In genomic region chr2:143530753-143531152, GRCh38 we compare ENCODE assay signal across 1 cellular context.
TF ChIP-seq lines count a peak whose summit lies in the region.

No MANE protein-coding gene starts in this region.

TF ChIP-seq in HepG2, 621 proteins besides CTCF, POLR2A, EP300 and RAD21 (continued from another document):
- no peak for TF ChIP-seq REPIN1 (CRISPR knock-in tag; IDR thresholded peaks at IDR 0.05; ENCODE audit: borderline replicate concordance, low read depth)
